10 cellular contexts compared by ENCODE assay signal in the genomic region with DNA sequence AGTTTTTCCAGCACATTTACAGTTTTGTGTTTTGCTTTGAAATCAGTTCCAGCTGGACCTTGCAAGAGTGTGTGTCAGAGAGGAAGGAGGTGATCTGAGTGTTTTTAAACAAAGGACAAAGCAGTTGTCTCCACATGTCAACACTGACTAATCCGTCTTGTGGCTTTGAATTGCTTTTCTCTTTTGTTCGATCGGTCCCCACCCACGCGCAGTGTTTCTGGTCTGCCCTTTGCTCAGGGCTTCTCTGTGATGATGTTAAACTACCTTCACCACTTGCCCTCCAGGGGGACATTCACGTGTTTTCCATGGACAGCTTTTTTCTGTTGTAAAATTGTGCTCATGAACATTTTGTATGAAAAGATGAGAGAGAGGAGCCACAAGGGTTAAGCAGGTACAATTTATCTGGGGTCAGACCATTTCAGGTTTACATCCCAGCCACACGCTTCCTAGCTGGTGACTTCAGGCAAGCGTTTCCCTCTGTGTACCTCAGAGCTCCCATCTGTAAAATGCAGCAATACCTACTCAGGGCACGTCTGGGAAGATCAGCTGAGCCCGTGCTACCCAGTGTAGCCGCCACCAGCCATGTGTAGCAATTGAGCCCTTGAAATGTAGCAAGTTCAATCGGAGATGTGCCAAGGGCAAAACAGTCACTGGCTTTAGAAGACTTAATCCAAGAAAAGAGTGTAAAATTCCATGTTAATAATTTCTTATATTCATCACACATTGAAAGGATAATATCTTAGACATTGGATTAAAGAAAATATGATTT. TPM values are rescaled to one million over a fixed set of nuclear protein-coding genes. Genes with fewer than 3 reads are reported as not detected.
DNase-seq lines count a peak whose midpoint lies in the region; ATAC-seq and TF ChIP-seq lines count a peak whose summit lies in the region.
"Had no signal": no experiment of that assay in that cellular context is flagged by ENCODE, and none has a peak within 500 bp of the region (broad histone marks: within the 10 kb centered on the region; RNA-seq: fewer than 3 reads in every experiment).

No MANE protein-coding gene starts in this region.

- H3K9me2 ChIP-seq in Karpas-422 (replicated peaks; ENCODE audit: insufficient read depth, low read length) = no peaks in the 10 kb centered on the region

- H3K4me3 Mint-ChIP-seq in memory B cell = no peak overlapping the region

- H3K4me1 Mint-ChIP-seq in memory B cell = peaks cover 9% of the 10 kb centered on the region

- H4K20me1 ChIP-seq in Karpas-422 (ENCODE audit: insufficient read depth, low read depth, low read length) = no peaks in the 10 kb centered on the region

- H3K9me3 ChIP-seq in vagina (no peaks in the 10 kb centered on the region), Karpas-422 (ENCODE audit: low read length) (no peaks in the 10 kb centered on the region), prostate gland (no peaks in the 10 kb centered on the region)

- H3K27me3 ChIP-seq in vagina (no peaks in the 10 kb centered on the region), Karpas-422 (ENCODE audit: low read length) (no peaks in the 10 kb centered on the region), prostate gland (replicated peaks; ENCODE audit: insufficient read depth) (no peaks in the 10 kb centered on the region)

- H3K27ac Mint-ChIP-seq in memory B cell = peak overlapping the region; percentile 55

- H3K4me3 ChIP-seq in vagina (no peak overlapping the region), Karpas-422 (ENCODE audit: low read length) (no peak overlapping the region), prostate gland (no peak overlapping the region)

- TF ChIP-seq POLR2A in vagina (IDR thresholded peaks at IDR 0.05) = no peak
- no peak for TF ChIP-seq POLR2A in prostate gland (IDR thresholded peaks at IDR 0.05)

- no peaks in the 10 kb centered on the region for H3K4me1 ChIP-seq in vagina
- H3K4me1 ChIP-seq in Karpas-422 (ENCODE audit: low read length) = no peaks in the 10 kb centered on the region
- no peaks in the 10 kb centered on the region for H3K4me1 ChIP-seq in prostate gland (replicated peaks)

- H3K9me3 Mint-ChIP-seq in memory B cell = peaks cover 6% of the 10 kb centered on the region

- 45% methylated on average over 12 of the region's 12 CpGs for WGBS in prostate gland

- H2AFZ ChIP-seq in Karpas-422 (ENCODE audit: low read length) = no peak overlapping the region

- no peaks in the 10 kb centered on the region for H3K79me2 ChIP-seq in Karpas-422 (ENCODE audit: low read length)

- intact Hi-C loops in vagina (cut with DNase I) = no loop called here
- intact Hi-C loops in prostate gland (cut with DNase I) = no loop called here

- peak; percentile 25 for DNase-seq in stimulated activated naive CD4-positive, alpha-beta T cell treated with Interleukin-2 at 50 U/mL for 16 hours (lab: John Stamatoyannopoulos, UW)
- no peak for DNase-seq in stimulated activated naive CD4-positive, alpha-beta T cell (lab: John Stamatoyannopoulos, UW)
- DNase-seq in astrocyte of the hippocampus (ENCODE audit: low read depth, low spot score) (peak; percentile 79), memory B cell (ENCODE audit: low spot score in 2 of 2) (no peak), vagina (ENCODE audit: extremely low spot score in 2 of 2) (no peak), iPS-NIHi11 (ENCODE audit: low spot score) (no peak), Karpas-422 (no peak), prostate gland (ENCODE audit: low spot score) (no peak)
- DNase-seq: DND-41; effector memory CD4-positive, alpha-beta T cell had no signal

- no peak for ATAC-seq in memory B cell (ENCODE audit: low read depth)

- H3K27ac ChIP-seq in vagina = peak overlapping the region; percentile 44
- no peak overlapping the region for H3K27ac ChIP-seq in Karpas-422 (ENCODE audit: low read length)
- H3K27ac ChIP-seq in prostate gland = no peak overlapping the region

- no peak for TF ChIP-seq CTCF in vagina (IDR thresholded peaks at IDR 0.05)
- TF ChIP-seq CTCF in prostate gland (IDR thresholded peaks at IDR 0.05) = no peak

- no peak overlapping the region for H3K4me2 ChIP-seq in Karpas-422 (ENCODE audit: low read depth, low read length, poor library complexity, severe bottlenecking)

- peaks cover 0 to 18% of the 10 kb centered on the region in 2 donors for H3K36me3 ChIP-seq in vagina
- peaks cover 28% of the 10 kb centered on the region for H3K36me3 ChIP-seq in Karpas-422 (ENCODE audit: insufficient read depth, low read length)
- peaks cover 0 to 7% of the 10 kb centered on the region in 2 donors for H3K36me3 ChIP-seq in prostate gland

- H3K36me3 Mint-ChIP-seq in memory B cell = peaks cover 42% of the 10 kb centered on the region

- H3K9ac ChIP-seq in Karpas-422 (ENCODE audit: low read length) = no peak overlapping the region

- no peaks in the 10 kb centered on the region for H3K27me3 Mint-ChIP-seq in memory B cell

RNA-seq across cellular contexts. Expression of a gene that starts 13.5 kb away (rescaled TPM):
- total RNA-seq in vagina = 7.1 TPM
- total RNA-seq in Karpas-422 (2014; rRNA removed; shearing (Covaris generic); ENCODE audit: low replicate concordance) = 2.6 and 5.9 TPM in 2 replicates
- total RNA-seq in prostate gland = 10 to 100 TPM; 11.0 to 27.3 TPM

RNA-seq across cellular contexts. Expression of a gene that starts 46.1 kb away (rescaled TPM):
- total RNA-seq in vagina = 10.8 TPM
- total RNA-seq in Karpas-422 (2014; rRNA removed; shearing (Covaris generic); ENCODE audit: low replicate concordance) = 50.1 and 95.1 TPM in 2 replicates
- total RNA-seq in prostate gland = 10 to 100 TPM; 30.6 to 58.7 TPM

RNA-seq across cellular contexts. Expression of a gene that starts 46.4 kb away (rescaled TPM):
- 5.4 TPM for total RNA-seq in vagina
- 2.3 and 6.2 TPM in 2 replicates for total RNA-seq in Karpas-422 (2014; rRNA removed; shearing (Covaris generic); ENCODE audit: low replicate concordance)
- total RNA-seq in prostate gland = 1 to 10 TPM; 4.1 to 7.2 TPM

Comparison
In these comparisons a context has a peak if more than half of its experiments do, and no peak if none do; other contexts are left out.
1. DNase-seq: peak in stimulated activated naive CD4-positive, alpha-beta T cell treated with Interleukin-2 at 50 U/mL for 16 hours (single experiment) and astrocyte of the hippocampus (single experiment); none in stimulated activated naive CD4-positive, alpha-beta T cell (0 of 6), memory B cell (0 of 2), vagina (0 of 2), iPS-NIHi11 (single experiment), Karpas-422 (single experiment) and prostate gland (single experiment).